In the genomic region with DNA sequence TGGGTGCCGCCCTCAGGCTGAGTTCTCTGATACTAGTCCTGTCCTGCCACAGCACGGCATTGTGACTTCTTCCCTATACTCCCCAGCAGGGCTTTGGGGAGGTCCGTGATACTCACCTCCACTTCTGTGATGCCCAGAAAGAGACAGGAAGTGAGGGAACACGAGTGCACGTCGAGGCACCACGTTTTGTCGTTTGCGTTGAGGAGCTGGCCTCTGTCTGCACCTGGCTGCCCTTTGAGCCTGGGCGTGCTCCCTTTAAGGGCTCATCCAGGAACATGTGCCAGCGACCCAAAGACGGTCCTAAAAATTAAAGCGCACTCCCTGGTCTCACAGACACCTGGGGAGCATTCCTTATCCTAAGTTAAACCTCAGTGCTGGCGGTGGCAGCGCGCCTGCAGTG, we compare ENCODE assay signal across 21 cellular contexts. TPM values are rescaled to one million over a fixed set of nuclear protein-coding genes. Genes with fewer than 3 reads are reported as not detected.
DNase-seq lines count a peak whose midpoint lies in the region; ATAC-seq, FAIRE-seq and TF ChIP-seq lines count a peak whose summit lies in the region.
"Had no signal": no experiment of that assay in that cellular context is flagged by ENCODE, and none has a peak within 500 bp of the region (broad histone marks: within the 10 kb centered on the region; RNA-seq: fewer than 3 reads in every experiment).

No MANE protein-coding gene starts in this region.

- H3K27me3 ChIP-seq in heart right ventricle (peaks cover 0 to 66% (median 43%) of the 10 kb centered on the region in 7 donors), RWPE2 (ENCODE audit: insufficient read depth, poor library complexity, severe bottlenecking) (no peaks in the 10 kb centered on the region), HepG2 (ENCODE audit: control insufficient read depth in 1 of 2, insufficient read depth in 2 of 2, low read length in 2 of 2) (peaks cover 10 to 77% of the 10 kb centered on the region in 2 experiments; a peak in 4 of 5 replicates), aorta (ENCODE audit: control insufficient read depth in 1 of 2, insufficient read depth in 2 of 2, low read length in 1 of 2) (no peaks in the 10 kb centered on the region)

- in situ Hi-C loops in HepG2 (cut with HindIII; ENCODE audit: extremely low pct_ligation_motif_present, low pct_unique_long_range_greater_than_20kb): no loop called here

- no peak for TF ChIP-seq RAD21 in HepG2 (CRISPR knock-in tag; IDR thresholded peaks at IDR 0.05)

- no peak overlapping the region for H3K4me2 ChIP-seq in HepG2 (ENCODE audit: low read depth, low read length)
- H3K4me2 ChIP-seq: BLaER1, GM23338 had no signal

- peak; percentile 3 for DNase-seq in left cardiac atrium
- DNase-seq in heart right ventricle: no peak
- peak; percentile 34 for DNase-seq in RWPE2 (ENCODE audit: low spot score)
- no peak for DNase-seq in HepG2 (ENCODE audit: low spot score)
- peak; percentile 15 to 67 for DNase-seq in aorta
- DNase-seq in NCI-H526 (lab: John Stamatoyannopoulos, UW): no peak
- DNase-seq in mucosa of gallbladder (ENCODE audit: low spot score): no peak
- DNase-seq: 8988T; CD4-positive, alpha-beta memory T cell; DMS153; DMS79; GDM1; HFFc6 had no signal

- H3K79me2 ChIP-seq in HepG2 (ENCODE audit: insufficient read depth, low read length): no peaks in the 10 kb centered on the region

- H3K4me3 ChIP-seq in heart right ventricle: no peak overlapping the region
- no peak overlapping the region for H3K4me3 ChIP-seq in RWPE2 (ENCODE audit: severe bottlenecking)
- H3K4me3 ChIP-seq in HepG2 (replicated peaks in 1 of 3; ENCODE audit: insufficient read depth in 1 of 3, low read depth in 2 of 3, low read length in 3 of 3): no peak overlapping the region
- H3K4me3 ChIP-seq in aorta (ENCODE audit: low read length in 2 of 2): no peak overlapping the region
- H3K4me3 ChIP-seq: BLaER1, GM23338 had no signal

- CTCF ChIA-PET in HepG2 (lab: Yijun Ruan, JAX; ENCODE audit: low intra/inter-chr PET ratio, low total read pairs): no interaction called here

- FAIRE-seq in HepG2 (lab: Jason Lieb, UNC): no peak
- FAIRE-seq: GM12892, HTR-8/SVneo had no signal

- H3K9me3 ChIP-seq in heart right ventricle: no peaks in the 10 kb centered on the region
- H3K9me3 ChIP-seq in RWPE2 (ENCODE audit: severe bottlenecking): no peaks in the 10 kb centered on the region
- no peaks in the 10 kb centered on the region for H3K9me3 ChIP-seq in HepG2 (ENCODE audit: low read length)
- no peaks in the 10 kb centered on the region for H3K9me3 ChIP-seq in aorta (ENCODE audit: control insufficient read depth, low read length)

- intact Hi-C loops in left cardiac atrium (cut with DNase I): no loop called here
- intact Hi-C loops in heart right ventricle (cut with DNase I): loop anchor here in 1 of 10 donors (5.0 kb wide), 1 partner anchor 41 kb away; no protein-coding TSS in a partner anchor
- intact Hi-C loops in HepG2 (cut with micrococcal nuclease; ENCODE audit: unreplicated experiment): no loop called here
- intact Hi-C loops in aorta (cut with DNase I): no loop called here

- no peak for ATAC-seq in left cardiac atrium
- ATAC-seq in heart right ventricle: no peak
- ATAC-seq in RWPE2 (ENCODE audit: low read depth): no peak
- ATAC-seq in HepG2: no peak
- ATAC-seq in aorta (ENCODE audit: low FRiP score): no peak
- ATAC-seq: GM23338, HCT116 had no signal

- 72 to 75% methylated on average over 16 of the region's 16 CpGs for WGBS in heart right ventricle, 2 donors
- WGBS in HepG2 (ENCODE audit: low lambda C conversion rate): 5% methylated on average over 12 of the region's 16 CpGs
- 66 to 71% methylated on average over 16 of the region's 16 CpGs for WGBS in aorta, 2 donors

- TF ChIP-seq CTCF in heart right ventricle (IDR thresholded peaks at IDR 0.05): no peak
- TF ChIP-seq CTCF in RWPE2 (IDR thresholded peaks at IDR 0.05; ENCODE audit: poor library complexity, severe bottlenecking): no peak
- no peak for TF ChIP-seq CTCF in HepG2 (CRISPR knock-in tag; IDR thresholded peaks at IDR 0.05)

- POLR2A ChIA-PET in HepG2 (lab: Yijun Ruan, JAX): no interaction called here

- no peak overlapping the region for H2AFZ ChIP-seq in HepG2 (ENCODE audit: low read length)
- H2AFZ ChIP-seq: GM23338 had no signal

- no TSS peak for BruUV-seq in HepG2 (replicated peaks; lab: Mats Ljungman, UMichigan)

- TF ChIP-seq POLR2A in HepG2 (IDR thresholded peaks at IDR 0.05; ENCODE audit: insufficient read depth in 1 of 2, low read depth in 2 of 2, low read length in 2 of 2): no peak

- H3K4me1 ChIP-seq in heart right ventricle: peaks cover 0 to 3% (median 0%) of the 10 kb centered on the region in 9 donors
- H3K4me1 ChIP-seq in RWPE2 (ENCODE audit: insufficient read depth, poor library complexity, severe bottlenecking): peaks cover 21% of the 10 kb centered on the region
- H3K4me1 ChIP-seq in HepG2 (ENCODE audit: insufficient read depth, low read length): no peaks in the 10 kb centered on the region
- no peaks in the 10 kb centered on the region for H3K4me1 ChIP-seq in aorta (ENCODE audit: control insufficient read depth in 1 of 2, insufficient read depth in 2 of 2, low read length in 2 of 2)

- H3K36me3 ChIP-seq in heart right ventricle (no peaks in the 10 kb centered on the region), RWPE2 (ENCODE audit: low read depth) (no peaks in the 10 kb centered on the region), HepG2 (replicated peaks in 1 of 2; ENCODE audit: control insufficient read depth in 1 of 2, insufficient read depth in 2 of 2, low read length in 2 of 2) (no peaks in the 10 kb centered on the region), aorta (ENCODE audit: control insufficient read depth in 1 of 2, insufficient read depth in 2 of 2, low read length in 1 of 2) (no peaks in the 10 kb centered on the region)
- H3K36me3 ChIP-seq: BLaER1 had no signal

- no peak for TF ChIP-seq EP300 in HepG2 (IDR thresholded peaks at IDR 0.05; ENCODE audit: low read depth in 2 of 2, low read length in 2 of 2)
- TF ChIP-seq EP300 in HepG2 (CRISPR knock-in tag; IDR thresholded peaks at IDR 0.05; ENCODE audit: borderline replicate concordance): no peak

- no peak overlapping the region for H3K27ac ChIP-seq in heart right ventricle
- H3K27ac ChIP-seq in RWPE2 (ENCODE audit: poor library complexity, severe bottlenecking): no peak overlapping the region
- H3K27ac ChIP-seq in HepG2 (ENCODE audit: extremely low read length, insufficient read depth, low read length): no peak overlapping the region
- H3K27ac ChIP-seq in aorta (ENCODE audit: low read depth in 1 of 2, low read length in 2 of 2): no peak overlapping the region
- H3K27ac ChIP-seq: BLaER1 had no signal

- H3K9ac ChIP-seq in HepG2 (ENCODE audit: insufficient read depth, low read depth, low read length): no peak overlapping the region
- H3K9ac ChIP-seq: BLaER1 had no signal

- no peaks in the 10 kb centered on the region for H4K20me1 ChIP-seq in HepG2 (ENCODE audit: insufficient read depth, low read length)
- H4K20me1 ChIP-seq: BLaER1 had no signal

TF ChIP-seq in HepG2, 621 proteins besides CTCF, POLR2A, EP300 and RAD21:
- TF ChIP-seq EZH2 (conservative IDR thresholded peaks at IDR 0.05; ENCODE audit: low read depth, low read length): 0 out of 2 replicates have a peak, but pooled peaks have one; percentile 23
- TF ChIP-seq RAD51 (IDR thresholded peaks at IDR 0.05; ENCODE audit: borderline replicate concordance): no peak
- TF ChIP-seq, protein P1, sequence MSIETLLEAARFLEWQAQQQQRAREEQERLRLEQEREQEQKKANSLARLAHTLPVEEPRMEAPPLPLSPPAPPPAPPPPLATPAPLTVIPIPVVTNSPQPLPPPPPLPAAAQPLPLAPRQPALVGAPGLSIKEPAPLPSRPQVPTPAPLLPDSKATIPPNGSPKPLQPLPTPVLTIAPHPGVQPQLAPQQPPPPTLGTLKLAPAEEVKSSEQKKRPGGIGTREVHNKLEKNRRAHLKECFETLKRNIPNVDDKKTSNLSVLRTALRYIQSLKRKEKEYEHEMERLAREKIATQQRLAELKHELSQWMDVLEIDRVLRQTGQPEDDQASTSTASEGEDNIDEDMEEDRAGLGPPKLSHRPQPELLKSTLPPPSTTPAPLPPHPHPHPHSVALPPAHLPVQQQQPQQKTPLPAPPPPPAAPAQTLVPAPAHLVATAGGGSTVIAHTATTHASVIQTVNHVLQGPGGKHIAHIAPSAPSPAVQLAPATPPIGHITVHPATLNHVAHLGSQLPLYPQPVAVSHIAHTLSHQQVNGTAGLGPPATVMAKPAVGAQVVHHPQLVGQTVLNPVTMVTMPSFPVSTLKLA (IDR thresholded peaks at IDR 0.05): peak; percentile 30; the same call in 1 of the 2 replicates
TF ChIP-seq in HepG2: peak in this region for 2.

RNA-seq across cellular contexts. Expression of a gene that starts 8.7 kb away (rescaled TPM):
- total RNA-seq in left cardiac atrium (under 1 TPM; 0.18 to 0.50 TPM), heart right ventricle (10 to 100 TPM in 8 of 10 donors, 1 to 10 TPM in 2; 9.7 to 19.1 (median 11.7) TPM), HepG2 (2016; rRNA removed; fragmentation: Illumina TruSeq; extraction: Trizol) (not detected in 2 replicates), aorta (not detected), mucosa of gallbladder (not detected)
- polyA plus RNA-seq in heart right ventricle (10 to 100 TPM in 1 of 2 donors, 1 to 10 TPM in 1; 6.1 to 10.2 TPM), HepG2 (2011; rRNA removed) (not detected in 2 replicates), aorta (not detected)
- total RNA-seq in HepG2 (2016; cell fraction: cytosol; rRNA removed; fragmentation: Illumina TruSeq; extraction: Trizol; ENCODE audit: low read depth): not detected in 2 replicates
- not detected in 2 replicates for total RNA-seq in HepG2 (2016; cell fraction: insoluble cytoplasmic fraction; rRNA removed; fragmentation: Illumina TruSeq; extraction: Trizol)
- not detected in 2 replicates for total RNA-seq in HepG2 (2016; cell fraction: membrane; rRNA removed; fragmentation: Illumina TruSeq; extraction: Trizol)
- total RNA-seq in HepG2 (2016; cell fraction: nucleus; rRNA removed; fragmentation: Illumina TruSeq; extraction: Trizol): not detected in 2 replicates
- polyA plus RNA-seq in HepG2 (2011; cell fraction: cytosol; rRNA removed): not detected in 2 replicates
- not detected in 2 replicates for polyA plus RNA-seq in HepG2 (2011; cell fraction: nucleus; rRNA removed)
- polyA plus RNA-seq in HepG2 (2012): not detected in 2 replicates
- polyA plus RNA-seq in HepG2 (2016; cell fraction: cytosol; fragmentation: Illumina TruSeq; extraction: Trizol; ENCODE audit: low read depth): not detected in 2 replicates
- not detected in 2 replicates for polyA plus RNA-seq in HepG2 (2016; cell fraction: insoluble cytoplasmic fraction; fragmentation: Illumina TruSeq; extraction: Trizol; ENCODE audit: low read depth)
- polyA plus RNA-seq in HepG2 (2016; cell fraction: membrane; fragmentation: Illumina TruSeq; extraction: Trizol; ENCODE audit: low read depth): not detected in 2 replicates
- not detected in 2 replicates for polyA plus RNA-seq in HepG2 (2016; cell fraction: nucleus; fragmentation: Illumina TruSeq; extraction: Trizol; ENCODE audit: insufficient read depth, low read depth)
- 0.09 TPM in 1 of 2 replicates, not detected in the other for polyA minus RNA-seq in HepG2 (2011; rRNA and poly(A)+ RNA removed; ENCODE audit: low replicate concordance)
- not detected in 2 replicates for polyA minus RNA-seq in HepG2 (2011; cell fraction: cytosol; rRNA and poly(A)+ RNA removed)
- polyA minus RNA-seq in HepG2 (2011; cell fraction: nucleus; rRNA and poly(A)+ RNA removed): not detected in 2 replicates
- total RNA-seq: A673; CD4-positive, alpha-beta memory T cell; HFFc6 had no signal
- polyA plus RNA-seq: AG04450; CD14-positive monocyte; CD4-positive, alpha-beta memory T cell had no signal

Comparison
In these comparisons a context has a peak if more than half of its experiments do, and no peak if none do; other contexts are left out.
1. DNase-seq: peak in left cardiac atrium (single experiment), RWPE2 (single experiment) and aorta (2 of 2); none in heart right ventricle (0 of 2), HepG2 (single experiment), NCI-H526 (0 of 2) and mucosa of gallbladder (single experiment).
2. RNA of a gene that starts 8.7 kb away (total RNA-seq): 9.7 to 19.1 TPM in heart right ventricle; 0.18 to 0.50 TPM in left cardiac atrium, not detected in HepG2, not detected in aorta and not detected in mucosa of gallbladder (single experiment); every median in the first group is over 4 times any median in the second.